Comparison of ENCODE assay signal across 8 cellular contexts in the genomic region with DNA sequence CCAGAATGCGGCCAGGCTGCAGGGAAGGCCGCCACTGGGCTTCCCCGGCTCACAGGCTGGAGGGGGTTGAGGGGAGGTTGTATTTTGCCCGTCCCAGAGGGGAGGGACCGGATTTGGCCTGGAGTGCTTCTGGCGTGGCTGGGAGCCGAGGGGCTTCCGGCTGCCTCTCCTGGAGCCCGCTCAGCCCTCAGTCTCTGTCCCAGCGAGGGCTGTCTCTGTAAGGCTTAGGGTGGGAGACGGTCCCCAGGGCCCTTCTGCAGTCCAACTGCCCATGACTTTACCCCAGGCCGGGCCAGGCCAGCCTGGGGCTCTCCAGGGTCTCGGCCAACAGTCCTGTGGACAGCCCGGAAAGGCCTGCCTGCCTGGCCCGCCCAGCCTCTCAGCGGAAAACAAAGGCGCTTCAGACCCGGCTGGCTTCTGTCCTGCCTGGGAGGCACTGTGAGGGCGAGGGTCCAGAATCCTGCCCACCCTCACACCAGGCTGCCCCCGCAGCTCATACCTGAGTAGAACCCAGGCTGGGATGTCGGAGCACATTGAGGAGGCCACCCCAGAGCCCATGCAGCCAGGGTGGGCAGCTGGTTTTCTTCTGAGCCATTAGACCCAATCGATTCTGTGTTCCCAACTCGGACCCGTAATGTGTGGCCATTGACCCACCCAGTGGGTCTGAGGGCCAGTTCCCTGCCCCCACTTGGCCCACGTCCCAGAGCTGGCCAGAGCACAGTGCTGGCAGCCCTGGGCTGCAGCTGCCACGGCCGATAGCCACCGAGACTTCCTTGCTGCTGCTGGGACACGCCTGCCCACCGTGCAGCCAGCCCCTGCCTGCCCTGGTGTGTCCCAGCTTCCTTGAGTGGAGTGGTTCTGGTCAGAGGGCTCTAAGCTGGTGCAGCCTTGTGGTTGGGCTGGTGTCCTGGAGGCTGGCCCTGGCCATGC. TPM values are rescaled to one million over a fixed set of nuclear protein-coding genes. Genes with fewer than 3 reads are reported as not detected.
DNase-seq lines count a peak whose midpoint lies in the region; ATAC-seq and TF ChIP-seq lines count a peak whose summit lies in the region.

No MANE protein-coding gene starts in this region.

- peak overlapping the region in 4 of 5 donors; percentile 18 to 87 (median 58) for H3K27ac ChIP-seq in adrenal gland

- ATAC-seq in GM21723 (IDR thresholded peaks at IDR 0.05; ENCODE audit: unreplicated experiment) = no peak

- peak; percentile 75 for DNase-seq in HK-2 (ENCODE audit: unreplicated experiment)
- peak in 3 of 7 donors; percentile 46 to 55 (median 52) for DNase-seq in adrenal gland
- DNase-seq in hypothalamus (lab: John Stamatoyannopoulos, UW) = peak; percentile 28 to 93 (median 83)
- no peak for DNase-seq in retinal pigment epithelial cell (ENCODE audit: low read depth)
- DNase-seq in NCI-H510A treated with DMSO at 0.1 percent for 48 hours (lab: John Stamatoyannopoulos, UW) = no peak
- no peak for DNase-seq in SIG-M5 (lab: John Stamatoyannopoulos, UW)
- DNase-seq in stimulated activated CD4-positive, alpha-beta T cell treated with anti-CD3 and anti-CD28 coated beads, Interleukin-4, amount 100 ng/mL, for 1 hour = no peak

- no peaks in the 10 kb centered on the region for H3K27me3 ChIP-seq in adrenal gland

- H3K4me3 ChIP-seq in adrenal gland (peak overlapping the region in 1 of 4 donors; percentile 77), retinal pigment epithelial cell (ENCODE audit: low read length) (peak overlapping the region; percentile 45)

- no peaks in the 10 kb centered on the region for H3K9me3 ChIP-seq in adrenal gland (replicated peaks in 1 of 3)

- 24 to 66% (median 43%) methylated on average over 3 to 30 of the region's 30 CpGs for WGBS in adrenal gland, 4 donors

- peaks cover 6 to 55% of the 10 kb centered on the region in 2 donors for H3K4me1 ChIP-seq in adrenal gland (replicated peaks in 1 of 2)

- intact Hi-C loops in adrenal gland (cut with DNase I) = no loop called here

- TF ChIP-seq CTCF in adrenal gland (IDR thresholded peaks at IDR 0.05) (no peak), retinal pigment epithelial cell (conservative IDR thresholded peaks at IDR 0.05; ENCODE audit: low read depth, low read length) (no peak)

- no peaks in the 10 kb centered on the region for H3K36me3 ChIP-seq in adrenal gland (replicated peaks in 1 of 2)

- TF ChIP-seq POLR2A in adrenal gland (IDR thresholded peaks at IDR 0.05) = peak in 1 of 2 donors; percentile 8

RNA-seq across cellular contexts. Expression of a gene that starts 1.6 kb away (rescaled TPM):
- 10 to 100 TPM; 36.4 to 90.6 (median 56.4) TPM for total RNA-seq in adrenal gland
- polyA plus RNA-seq in adrenal gland = 100 to 1,000 TPM in 2 of 3 donors, 1 to 10 TPM in 1; 5.9 to 193 (median 141) TPM

RNA-seq across cellular contexts. Expression of a gene that starts 10.5 kb away (rescaled TPM):
- 10 to 100 TPM in 3 of 8 donors, 1 to 10 TPM in 5; 1.9 to 20.0 (median 9.3) TPM for total RNA-seq in adrenal gland
- polyA plus RNA-seq in adrenal gland = 100 to 1,000 TPM in 1 of 3 donors, 10 to 100 TPM in 1, 1 to 10 TPM in 1; 5.9 to 157 (median 80.3) TPM

RNA-seq across cellular contexts. Expression of a gene that starts 14.9 kb away (rescaled TPM):
- total RNA-seq in adrenal gland = 1 to 10 TPM; 1.4 to 6.2 (median 3.4) TPM
- 10 to 100 TPM in 2 of 3 donors, under 1 TPM in 1; 0.24 to 19.1 (median 12.7) TPM for polyA plus RNA-seq in adrenal gland

RNA-seq across cellular contexts. Expression of a gene that starts 50.2 kb away (rescaled TPM):
- total RNA-seq in adrenal gland = 10 to 100 TPM in 1 of 8 donors, 1 to 10 TPM in 7; 1.1 to 12.1 (median 1.5) TPM
- 1 to 10 TPM in 2 of 3 donors, not detected in 1; 1.9 to 2.0 TPM for polyA plus RNA-seq in adrenal gland

RNA-seq across cellular contexts. Expression of a gene that starts 56.6 kb away (rescaled TPM):
- 100 to 1,000 TPM in 2 of 8 donors, 10 to 100 TPM in 6; 36.6 to 102 (median 59.5) TPM for total RNA-seq in adrenal gland
- 100 to 1,000 TPM in 2 of 3 donors, 10 to 100 TPM in 1; 11.8 to 270 (median 142) TPM for polyA plus RNA-seq in adrenal gland

Comparison
In these comparisons a context has a peak if more than half of its experiments do, and no peak if none do; other contexts are left out.
1. DNase-seq: peak in HK-2 (single experiment) and hypothalamus (51 of 51); none in retinal pigment epithelial cell (single experiment), NCI-H510A treated with DMSO at 0.1 percent for 48 hours (single experiment), SIG-M5 (single experiment) and stimulated activated CD4-positive, alpha-beta T cell treated with anti-CD3 and anti-CD28 coated beads, Interleukin-4, amount 100 ng/mL, for 1 hour (single experiment).